In the genomic region with DNA sequence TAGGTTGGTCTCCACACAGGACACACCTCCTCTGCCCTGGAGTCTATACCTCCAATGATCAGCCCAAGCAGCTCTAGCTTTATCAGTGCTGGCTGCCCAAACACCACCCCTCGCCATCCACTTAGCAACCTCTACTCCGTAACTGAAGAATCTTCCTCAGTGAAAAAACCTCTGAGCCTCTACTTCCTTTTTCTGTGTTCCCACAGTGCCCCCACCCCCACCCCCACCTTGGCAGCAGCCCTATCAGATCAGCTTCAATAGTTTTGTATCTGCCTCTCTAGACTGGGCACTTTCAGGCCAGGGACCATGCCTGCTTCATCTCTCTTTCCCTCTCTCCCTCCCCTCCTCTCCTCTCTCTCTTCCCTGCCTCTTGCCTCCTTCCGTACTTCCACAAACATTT, we compare ENCODE assay signal across 22 cellular contexts. TPM values are rescaled to one million over a fixed set of nuclear protein-coding genes. Genes with fewer than 3 reads are reported as not detected.
A peak's percentile ranks its signal among the peaks of the same experiment; 100 is the strongest.
DNase-seq lines count a peak whose midpoint lies in the region; ATAC-seq and TF ChIP-seq lines count a peak whose summit lies in the region.
"Had no signal": no experiment of that assay in that cellular context is flagged by ENCODE, and none has a peak within 500 bp of the region (broad histone marks: within the 10 kb centered on the region; RNA-seq: fewer than 3 reads in every experiment).

No MANE protein-coding gene starts in this region.

- TF ChIP-seq RAD21 in SK-N-SH (IDR thresholded peaks at IDR 0.05; ENCODE audit: low read length): no peak

- no peak overlapping the region for H3K4me2 ChIP-seq in SK-N-SH
- H3K4me2 ChIP-seq: KMS-11 had no signal

- H3K27me3 Mint-ChIP-seq in activated T-helper 17 cell treated with anti-CD3 and anti-CD28 coated beads, Interleukin-2, amount 50 U/mL, for 72 hours: peaks cover 3% of the 10 kb centered on the region
- H3K27me3 Mint-ChIP-seq in stimulated activated naive B cell treated with anti-CD40 and anti-IgM and Interleukin-4, amounts not matched to agents 10 μg/mL and 1 μg/mL and 100 μg/mL, for 72 hours: peaks cover 14 to 18% of the 10 kb centered on the region in 2 donors
- H3K27me3 Mint-ChIP-seq: CD4-positive, alpha-beta T cell had no signal

- no peak for DNase-seq in SK-N-SH
- DNase-seq in SKM-1 (lab: John Stamatoyannopoulos, UW; ENCODE audit: unreplicated experiment): peak; percentile 25
- no peak for DNase-seq in stimulated activated naive B cell treated with anti-CD40 and anti-IgM and Interleukin-4, amounts not matched to agents 10 μg/mL and 1 μg/mL and 100 μg/mL, for 72 hours
- no peak for DNase-seq in NCI-H1417 (lab: John Stamatoyannopoulos, UW)
- no peak for DNase-seq in gastrocnemius medialis
- DNase-seq: 8988T; Caco-2; CD4-positive, alpha-beta T cell; GF-D8; GOT3; NCI-H1092 treated with DMSO at 0.1 percent for 48 hours; NCI-H1694; NCI-H2081 treated with DMSO at 0.1 percent for 48 hours; NCI-H774; PC-3; SIG-M5 had no signal

- POLR2A ChIA-PET in SK-N-SH (lab: Yijun Ruan, JAX): interaction anchor here (1.5 to 1.8 kb wide), 2 partner anchors 12 to 70 kb away, joined by 4 to 8 read pairs; no protein-coding TSS in a partner anchor

- ATAC-seq in SK-N-SH treated with all-trans-retinoic acid at 6 μM for 48 hours (no peak), gastrocnemius medialis (no peak), HG03045 (IDR thresholded peaks at IDR 0.05; ENCODE audit: unreplicated experiment) (no peak)
- ATAC-seq in activated T-helper 17 cell treated with anti-CD3 and anti-CD28 coated beads, Interleukin-2, amount 50 U/mL, for 72 hours (replicated peaks): no peak
- peak; percentile 33 to 42 for ATAC-seq in stimulated activated naive B cell treated with anti-CD40 and anti-IgM and Interleukin-4, amounts not matched to agents 10 μg/mL and 1 μg/mL and 100 μg/mL, for 72 hours (replicated peaks)
- ATAC-seq: HCT116, PC-3 had no signal

- no peaks in the 10 kb centered on the region for H4K20me1 ChIP-seq in SK-N-SH (ENCODE audit: insufficient read depth)

- WGBS in SK-N-SH (ENCODE audit: low lambda C conversion rate): 82% methylated on average over 3 of the region's 3 CpGs

- H3K27ac Mint-ChIP-seq in activated T-helper 17 cell treated with anti-CD3 and anti-CD28 coated beads, Interleukin-2, amount 50 U/mL, for 72 hours: peak overlapping the region; percentile 6
- H3K27ac Mint-ChIP-seq in stimulated activated naive B cell treated with anti-CD40 and anti-IgM and Interleukin-4, amounts not matched to agents 10 μg/mL and 1 μg/mL and 100 μg/mL, for 72 hours: no peak overlapping the region
- H3K27ac Mint-ChIP-seq: CD4-positive, alpha-beta T cell had no signal

- no peaks in the 10 kb centered on the region for H3K36me3 ChIP-seq in SK-N-SH (replicated peaks in 1 of 2; ENCODE audit: control insufficient read depth in 1 of 2, insufficient read depth in 2 of 2, low read length in 1 of 2)
- no peaks in the 10 kb centered on the region for H3K36me3 ChIP-seq in gastrocnemius medialis

- no peaks in the 10 kb centered on the region for H3K36me3 Mint-ChIP-seq in activated T-helper 17 cell treated with anti-CD3 and anti-CD28 coated beads, Interleukin-2, amount 50 U/mL, for 72 hours (ENCODE audit: low read depth)
- no peaks in the 10 kb centered on the region for H3K36me3 Mint-ChIP-seq in stimulated activated naive B cell treated with anti-CD40 and anti-IgM and Interleukin-4, amounts not matched to agents 10 μg/mL and 1 μg/mL and 100 μg/mL, for 72 hours

- H3K4me3 ChIP-seq in SK-N-SH (ENCODE audit: low read depth in 2 of 2, low read length in 1 of 2) (no peak overlapping the region), gastrocnemius medialis (no peak overlapping the region)

- peaks cover 19% of the 10 kb centered on the region for H3K4me1 Mint-ChIP-seq in activated T-helper 17 cell treated with anti-CD3 and anti-CD28 coated beads, Interleukin-2, amount 50 U/mL, for 72 hours
- peaks cover 11 to 12% of the 10 kb centered on the region in 2 donors for H3K4me1 Mint-ChIP-seq in stimulated activated naive B cell treated with anti-CD40 and anti-IgM and Interleukin-4, amounts not matched to agents 10 μg/mL and 1 μg/mL and 100 μg/mL, for 72 hours

- TF ChIP-seq CTCF in SK-N-SH (IDR thresholded peaks at IDR 0.05) (no peak), gastrocnemius medialis (IDR thresholded peaks at IDR 0.05 in 4 of 5, conservative IDR thresholded peaks at IDR 0.05 in 1 of 5) (no peak)

- intact Hi-C loops in gastrocnemius medialis (cut with DNase I; ENCODE audit: low total_unique reads): no loop called here

- no peak overlapping the region for H3K9ac ChIP-seq in SK-N-SH
- H3K9ac ChIP-seq: KMS-11 had no signal

- H3K79me2 ChIP-seq in SK-N-SH (ENCODE audit: insufficient read depth): no peaks in the 10 kb centered on the region

- no peak overlapping the region for H3K27ac ChIP-seq in SK-N-SH (ENCODE audit: low read depth in 2 of 2, low read length in 1 of 2)
- H3K27ac ChIP-seq in gastrocnemius medialis: no peak overlapping the region
- H3K27ac ChIP-seq: KMS-11, RWPE1 had no signal

- H3K27me3 ChIP-seq in SK-N-SH (ENCODE audit: insufficient read depth): no peaks in the 10 kb centered on the region
- H3K27me3 ChIP-seq in gastrocnemius medialis: no peaks in the 10 kb centered on the region

- no peaks in the 10 kb centered on the region for H3K9me3 Mint-ChIP-seq in activated T-helper 17 cell treated with anti-CD3 and anti-CD28 coated beads, Interleukin-2, amount 50 U/mL, for 72 hours
- no peaks in the 10 kb centered on the region for H3K9me3 Mint-ChIP-seq in stimulated activated naive B cell treated with anti-CD40 and anti-IgM and Interleukin-4, amounts not matched to agents 10 μg/mL and 1 μg/mL and 100 μg/mL, for 72 hours
- H3K9me3 Mint-ChIP-seq: CD4-positive, alpha-beta T cell had no signal

- in situ Hi-C loops in gastrocnemius medialis (cut with MboI; ENCODE audit: low sequenced_read_pairs in 4 of 4): no loop called here

- no peak overlapping the region for H3K4me3 Mint-ChIP-seq in activated T-helper 17 cell treated with anti-CD3 and anti-CD28 coated beads, Interleukin-2, amount 50 U/mL, for 72 hours
- no peak overlapping the region for H3K4me3 Mint-ChIP-seq in stimulated activated naive B cell treated with anti-CD40 and anti-IgM and Interleukin-4, amounts not matched to agents 10 μg/mL and 1 μg/mL and 100 μg/mL, for 72 hours
- H3K4me3 Mint-ChIP-seq: CD4-positive, alpha-beta T cell had no signal

- no peaks in the 10 kb centered on the region for H3K9me2 ChIP-seq in SK-N-SH

- no peak overlapping the region for H2AFZ ChIP-seq in SK-N-SH (ENCODE audit: low read depth)

- CTCF ChIA-PET in SK-N-SH (lab: Yijun Ruan, JAX): interaction anchor here (0.9 to 1.2 kb wide), 3 partner anchors 64 to 110 kb away, joined by 3 to 4 read pairs (median 3); no protein-coding TSS in a partner anchor

- TF ChIP-seq EP300 in SK-N-SH (IDR thresholded peaks at IDR 0.05; ENCODE audit: borderline replicate concordance in 1 of 2, low read depth in 1 of 2, low read length in 1 of 2): no peak

- no peak for TF ChIP-seq POLR2A in gastrocnemius medialis (IDR thresholded peaks at IDR 0.05)

- H3K9me3 ChIP-seq in SK-N-SH (no peaks in the 10 kb centered on the region), gastrocnemius medialis (no peaks in the 10 kb centered on the region)
- H3K9me3 ChIP-seq: Caco-2 had no signal

- peaks cover 0 to 18% of the 10 kb centered on the region in 2 experiments; a peak in 1 of 4 replicates for H3K4me1 ChIP-seq in SK-N-SH (ENCODE audit: control insufficient read depth in 1 of 2, insufficient read depth in 2 of 2, low read depth in 1 of 2, low read length in 1 of 2)
- H3K4me1 ChIP-seq in gastrocnemius medialis: no peaks in the 10 kb centered on the region

- no peaks in the 10 kb centered on the region for H3F3A ChIP-seq in SK-N-SH (replicated peaks; ENCODE audit: insufficient read depth)

TF ChIP-seq in SK-N-SH treated with all-trans-retinoic acid at 6 μM for 48 hours, 23 proteins besides CTCF, POLR2A, EP300 and RAD21:
- TF ChIP-seq RARB (CRISPR knock-in tag; IDR thresholded peaks at IDR 0.05) (no peak), ARNTL (CRISPR knock-in tag; IDR thresholded peaks at IDR 0.05; ENCODE audit: borderline replicate concordance, low read depth) (no peak), ZNF70 (CRISPR knock-in tag; IDR thresholded peaks at IDR 0.05) (peak; percentile 78), ZNF8 (CRISPR knock-in tag; IDR thresholded peaks at IDR 0.05) (no peak)

TF ChIP-seq in SK-N-SH, 30 proteins besides CTCF, POLR2A, EP300 and RAD21 (continues in another document):
- TF ChIP-seq, protein P1, sequence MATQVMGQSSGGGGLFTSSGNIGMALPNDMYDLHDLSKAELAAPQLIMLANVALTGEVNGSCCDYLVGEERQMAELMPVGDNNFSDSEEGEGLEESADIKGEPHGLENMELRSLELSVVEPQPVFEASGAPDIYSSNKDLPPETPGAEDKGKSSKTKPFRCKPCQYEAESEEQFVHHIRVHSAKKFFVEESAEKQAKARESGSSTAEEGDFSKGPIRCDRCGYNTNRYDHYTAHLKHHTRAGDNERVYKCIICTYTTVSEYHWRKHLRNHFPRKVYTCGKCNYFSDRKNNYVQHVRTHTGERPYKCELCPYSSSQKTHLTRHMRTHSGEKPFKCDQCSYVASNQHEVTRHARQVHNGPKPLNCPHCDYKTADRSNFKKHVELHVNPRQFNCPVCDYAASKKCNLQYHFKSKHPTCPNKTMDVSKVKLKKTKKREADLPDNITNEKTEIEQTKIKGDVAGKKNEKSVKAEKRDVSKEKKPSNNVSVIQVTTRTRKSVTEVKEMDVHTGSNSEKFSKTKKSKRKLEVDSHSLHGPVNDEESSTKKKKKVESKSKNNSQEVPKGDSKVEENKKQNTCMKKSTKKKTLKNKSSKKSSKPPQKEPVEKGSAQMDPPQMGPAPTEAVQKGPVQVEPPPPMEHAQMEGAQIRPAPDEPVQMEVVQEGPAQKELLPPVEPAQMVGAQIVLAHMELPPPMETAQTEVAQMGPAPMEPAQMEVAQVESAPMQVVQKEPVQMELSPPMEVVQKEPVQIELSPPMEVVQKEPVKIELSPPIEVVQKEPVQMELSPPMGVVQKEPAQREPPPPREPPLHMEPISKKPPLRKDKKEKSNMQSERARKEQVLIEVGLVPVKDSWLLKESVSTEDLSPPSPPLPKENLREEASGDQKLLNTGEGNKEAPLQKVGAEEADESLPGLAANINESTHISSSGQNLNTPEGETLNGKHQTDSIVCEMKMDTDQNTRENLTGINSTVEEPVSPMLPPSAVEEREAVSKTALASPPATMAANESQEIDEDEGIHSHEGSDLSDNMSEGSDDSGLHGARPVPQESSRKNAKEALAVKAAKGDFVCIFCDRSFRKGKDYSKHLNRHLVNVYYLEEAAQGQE (IDR thresholded peaks at IDR 0.05; ENCODE audit: low read depth, low read length): no peak
- TF ChIP-seq GATA2 (CRISPR knock-in tag; IDR thresholded peaks at IDR 0.05): no peak
- no peak for TF ChIP-seq RFX5 (IDR thresholded peaks at IDR 0.05; ENCODE audit: low read length)
- no peak for TF ChIP-seq YY1 (IDR thresholded peaks at IDR 0.05; ENCODE audit: low read depth)

RNA-seq across cellular contexts. Expression of a gene that starts 33.5 kb away (rescaled TPM):
- 221 and 293 TPM in 2 replicates for polyA plus RNA-seq in SK-N-SH (2012; rRNA removed)
- polyA plus RNA-seq in SK-N-SH (2012; cell fraction: cytosol; rRNA removed): 145 and 210 TPM in 2 replicates
- polyA plus RNA-seq in SK-N-SH (2012; cell fraction: nucleus; rRNA removed): 282 and 307 TPM in 2 replicates
- total RNA-seq in activated T-helper 17 cell treated with anti-CD3 and anti-CD28 coated beads, Interleukin-2, amount 50 U/mL, for 72 hours: 10 to 100 TPM in 1 of 2 donors, 1 to 10 TPM in 1; 8.8 to 10.2 TPM
- total RNA-seq in gastrocnemius medialis: 10 to 100 TPM; 18.5 to 42.4 (median 34.8) TPM

Comparison
In these comparisons a context has a peak if more than half of its experiments do, and no peak if none do; other contexts are left out.
1. ATAC-seq: peak in stimulated activated naive B cell treated with anti-CD40 and anti-IgM and Interleukin-4, amounts not matched to agents 10 μg/mL and 1 μg/mL and 100 μg/mL, for 72 hours (2 of 2); none in SK-N-SH treated with all-trans-retinoic acid at 6 μM for 48 hours (single experiment), activated T-helper 17 cell treated with anti-CD3 and anti-CD28 coated beads, Interleukin-2, amount 50 U/mL, for 72 hours (single experiment), gastrocnemius medialis (0 of 2) and HG03045 (single experiment).